8 cellular contexts compared by ENCODE assay signal in the genomic region with DNA sequence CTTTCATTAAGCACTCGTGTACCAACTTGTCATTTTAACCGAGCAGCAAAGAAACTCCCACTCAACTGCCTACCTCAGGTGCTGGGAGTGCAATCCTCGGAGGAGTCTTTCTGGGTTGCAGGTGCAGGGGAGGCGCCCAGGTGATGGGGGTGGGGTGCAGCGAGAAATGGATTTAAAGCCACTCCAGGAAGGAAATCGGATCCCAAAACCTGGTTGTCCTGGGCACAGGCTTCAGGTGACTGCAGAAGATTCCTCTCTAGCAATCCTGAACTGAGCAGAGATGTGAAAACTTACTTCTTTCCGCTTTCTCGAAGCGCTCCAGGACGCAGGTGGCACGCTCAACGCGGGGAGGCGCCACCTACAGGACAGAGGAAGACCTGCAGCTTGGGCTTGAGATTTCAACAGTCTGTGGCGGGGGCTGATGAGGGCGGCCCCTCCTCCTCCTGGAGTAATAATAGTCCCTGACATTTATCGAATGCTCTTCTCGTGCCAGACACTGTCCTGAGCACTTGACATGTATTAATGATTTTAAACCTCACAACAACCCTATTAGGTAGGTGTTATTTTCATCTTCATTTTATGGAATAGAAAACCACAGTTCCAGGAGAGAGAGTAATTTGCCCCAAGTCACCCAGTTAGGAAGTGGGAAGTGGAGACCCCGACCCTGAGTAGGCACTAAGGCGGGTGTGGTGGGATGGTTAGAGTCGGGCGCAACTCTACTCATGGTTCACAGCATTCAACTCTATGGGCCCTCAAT. TPM values are rescaled to one million over a fixed set of nuclear protein-coding genes. Genes with fewer than 3 reads are reported as not detected.
A peak's percentile ranks its signal among the peaks of the same experiment; 100 is the strongest.
DNase-seq lines count a peak whose midpoint lies in the region; ATAC-seq and TF ChIP-seq lines count a peak whose summit lies in the region.

No MANE protein-coding gene starts in this region.

- CTCF ChIA-PET in Panc1 (lab: Charles Lee): interaction anchor here (0.6 to 1.5 kb wide), 3 partner anchors 11 to 97 kb away, joined by 3 to 14 read pairs (median 5); no protein-coding TSS in a partner anchor

- no peak overlapping the region for H3K9ac ChIP-seq in HUES6 (ENCODE audit: low read length)

- no peak overlapping the region for H3K27ac ChIP-seq in HUES6 (ENCODE audit: low read depth, low read length)
- no peak overlapping the region for H3K27ac ChIP-seq in Panc1 (ENCODE audit: low read length)
- no peak overlapping the region for H3K27ac ChIP-seq in thyroid gland

- H3K4me1 ChIP-seq in HUES6 (ENCODE audit: control insufficient read depth, insufficient read depth, low read length) (peaks cover 18% of the 10 kb centered on the region), Panc1 (ENCODE audit: control insufficient read depth, insufficient read depth, low read length) (peaks cover 6% of the 10 kb centered on the region; the same call in 1 of the 2 replicates), thyroid gland (peaks cover 0 to 4% of the 10 kb centered on the region in 2 donors)

- H3K4me3 Mint-ChIP-seq in activated T-cell treated with anti-CD3 and anti-CD28 coated beads, Interleukin-2, amount 50 U/mL, for 4 hours: peak overlapping the region; percentile 42

- H3K4me3 ChIP-seq in GM12865 (ENCODE audit: low read depth, low read length): no peak overlapping the region; the same call in 1 of the 2 replicates
- peak overlapping the region; percentile 58 for H3K4me3 ChIP-seq in HUES6 (ENCODE audit: low read depth, low read length)
- peak overlapping the region; percentile 15 to 52; a peak in 3 of 4 replicates for H3K4me3 ChIP-seq in Panc1 (ENCODE audit: low read depth in 2 of 2, low read length in 2 of 2)
- no peak overlapping the region for H3K4me3 ChIP-seq in fibroblast of the aortic adventitia (ENCODE audit: low read depth, low read length)
- H3K4me3 ChIP-seq in thyroid gland (replicated peaks in 1 of 3): no peak overlapping the region

- H3K4me1 Mint-ChIP-seq in activated T-cell treated with anti-CD3 and anti-CD28 coated beads, Interleukin-2, amount 50 U/mL, for 4 hours (ENCODE audit: low read depth): peaks cover 55% of the 10 kb centered on the region

- intact Hi-C loops in Panc1 (cut with micrococcal nuclease; ENCODE audit: unreplicated experiment): loop anchor here (10.0 kb wide), 1 partner anchor 122 kb away; no protein-coding TSS in a partner anchor
- intact Hi-C loops in thyroid gland (cut with DNase I): no loop called here

- peak; percentile 96 for TF ChIP-seq CTCF in GM12865 (IDR thresholded peaks at IDR 0.05; ENCODE audit: insufficient read depth, low read depth, low read length, missing control alignments)
- TF ChIP-seq CTCF in Panc1 (IDR thresholded peaks at IDR 0.05): peak; percentile 99
- peak; percentile 98 for TF ChIP-seq CTCF in fibroblast of the aortic adventitia (IDR thresholded peaks at IDR 0.05; ENCODE audit: insufficient read depth, low read length)
- TF ChIP-seq CTCF in thyroid gland (IDR thresholded peaks at IDR 0.05): peak; percentile 71 to 98 (median 84)

- H3K9me3 Mint-ChIP-seq in activated T-cell treated with anti-CD3 and anti-CD28 coated beads, Interleukin-2, amount 50 U/mL, for 4 hours: no peaks in the 10 kb centered on the region

- in situ Hi-C loops in Panc1 (cut with HindIII; ENCODE audit: low pct_unique_long_range_greater_than_20kb, low sequenced_read_pairs): no loop called here

- H3K9me3 ChIP-seq in HUES6 (ENCODE audit: control insufficient read depth, insufficient read depth, low read depth, low read length) (peaks cover 6% of the 10 kb centered on the region; the same call in 1 of the 2 replicates), Panc1 (ENCODE audit: control insufficient read depth, insufficient read depth, low read depth, low read length) (no peaks in the 10 kb centered on the region), thyroid gland (no peaks in the 10 kb centered on the region)

- no TSS peak for BruUV-seq in Panc1 (replicated peaks; lab: Mats Ljungman, UMichigan)

- H3K36me3 Mint-ChIP-seq in activated T-cell treated with anti-CD3 and anti-CD28 coated beads, Interleukin-2, amount 50 U/mL, for 4 hours (ENCODE audit: insufficient read depth): no peaks in the 10 kb centered on the region

- POLR2A ChIA-PET in Panc1 (lab: Charles Lee): no interaction called here

- no peak for TF ChIP-seq POLR2A in thyroid gland (IDR thresholded peaks at IDR 0.05)

- H3K27me3 Mint-ChIP-seq in activated T-cell treated with anti-CD3 and anti-CD28 coated beads, Interleukin-2, amount 50 U/mL, for 4 hours (ENCODE audit: low read depth): no peaks in the 10 kb centered on the region

- WGBS in thyroid gland, 2 donors: 12 to 13% methylated on average over 21 to 22 of the region's 22 CpGs

- peaks cover 70% of the 10 kb centered on the region for H3K27me3 ChIP-seq in HUES6 (ENCODE audit: control insufficient read depth, insufficient read depth, low read length)
- H3K27me3 ChIP-seq in Panc1 (ENCODE audit: control insufficient read depth, insufficient read depth, low read length): no peaks in the 10 kb centered on the region; the same call in 1 of the 2 replicates
- no peaks in the 10 kb centered on the region for H3K27me3 ChIP-seq in thyroid gland

- H3K36me3 ChIP-seq in HUES6 (ENCODE audit: control insufficient read depth, insufficient read depth, low read length) (no peaks in the 10 kb centered on the region), Panc1 (ENCODE audit: control insufficient read depth, insufficient read depth, low read length) (no peaks in the 10 kb centered on the region), thyroid gland (no peaks in the 10 kb centered on the region)

- ATAC-seq in Panc1 (peak; percentile 97), HG02610 (IDR thresholded peaks at IDR 0.05; ENCODE audit: unreplicated experiment) (no peak)
- ATAC-seq in activated T-cell treated with anti-CD3 and anti-CD28 coated beads, Interleukin-2, amount 50 U/mL, for 4 hours: peak; percentile 84 to 87

- DNase-seq in GM12865 (ENCODE audit: low read depth) (peak; percentile 81), Panc1 (ENCODE audit: low read depth, low spot score) (no peak), fibroblast of the aortic adventitia (ENCODE audit: low read depth) (peak; percentile 50), nucleus accumbens (lab: John Stamatoyannopoulos, UW) (peak in 29 of 56 donors; percentile 0 to 60 (median 22)), thyroid gland (peak; percentile 42 to 55)
- DNase-seq in activated T-cell treated with anti-CD3 and anti-CD28 coated beads, Interleukin-2, amount 50 U/mL, for 4 hours: peak; percentile 73

RNA-seq across cellular contexts. Expression of gene SKAP1, which starts 27.2 kb away (rescaled TPM):
- total RNA-seq in Panc1 (2021; ENCODE audit: unreplicated experiment) (0.90 TPM), fibroblast of the aortic adventitia (ENCODE audit: low replicate concordance) (not detected in 2 replicates), thyroid gland (1 to 10 TPM in 2 of 4 donors, under 1 TPM in 2; 0.33 to 2.1 (median 1.0) TPM)
- polyA plus RNA-seq in Panc1 (2012; ENCODE audit: insufficient read length): 1.4 TPM
- 10 to 100 TPM; 25.8 to 33.9 (median 28.7) TPM for total RNA-seq in activated T-cell treated with anti-CD3 and anti-CD28 coated beads, Interleukin-2, amount 50 U/mL, for 4 hours

Comparison
In these comparisons a context has a peak if more than half of its experiments do, and no peak if none do; other contexts are left out.
1. H3K4me3 ChIP-seq: peak in HUES6 (single experiment) and Panc1 (2 of 2); none in GM12865 (single experiment), fibroblast of the aortic adventitia (single experiment) and thyroid gland (0 of 3).
2. RNA of gene SKAP1, which starts 27.2 kb away (total RNA-seq): 25.8 to 33.9 TPM in activated T-cell treated with anti-CD3 and anti-CD28 coated beads, Interleukin-2, amount 50 U/mL, for 4 hours; 0.33 to 2.1 TPM in thyroid gland, 0.90 TPM in Panc1 (single experiment) and not detected in fibroblast of the aortic adventitia; every median in the first group is over 4 times any median in the second.
3. Peak in every context shown above with its lines, with median percentiles within 50 percentile points of each other: CTCF ChIP-seq.